In the genomic region with DNA sequence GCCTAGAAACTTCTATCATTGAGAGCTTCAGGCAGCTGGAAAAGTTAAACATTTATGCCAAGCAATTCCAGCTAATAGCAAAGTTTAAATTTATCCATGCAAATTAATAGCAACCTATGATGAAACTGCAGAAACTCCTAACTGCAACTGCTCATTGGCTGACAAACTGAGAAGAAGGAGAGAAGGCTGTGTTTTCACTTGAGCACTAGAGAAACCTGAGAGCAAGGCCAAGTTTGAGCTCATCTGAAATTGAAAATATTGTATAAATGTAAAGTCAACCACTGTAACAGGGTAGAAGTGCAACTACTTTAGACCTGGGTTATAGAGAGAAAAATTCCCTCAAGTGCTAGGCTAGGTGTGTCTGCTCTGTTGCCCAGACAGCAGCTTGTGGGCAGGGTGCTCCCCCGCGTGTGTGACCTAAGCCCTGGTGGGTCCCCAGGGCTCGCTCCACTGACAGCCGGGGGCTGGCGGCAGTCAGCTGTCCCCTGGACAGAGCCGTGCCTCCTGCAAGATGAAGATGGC, we compare ENCODE assay signal across 11 cellular contexts.
DNase-seq lines count a peak whose midpoint lies in the region; ATAC-seq lines count a peak whose summit lies in the region.
"Had no signal": no experiment of that assay in that cellular context is flagged by ENCODE, and none has a peak within 500 bp of the region (broad histone marks: within the 10 kb centered on the region; RNA-seq: fewer than 3 reads in every experiment).

No MANE protein-coding gene starts in this region.

- no peaks in the 10 kb centered on the region for H3K9me3 Mint-ChIP-seq in memory B cell

- H3K36me3 Mint-ChIP-seq in memory B cell, result no peaks in the 10 kb centered on the region

- no peak overlapping the region for H3K4me3 Mint-ChIP-seq in memory B cell
- H3K4me3 Mint-ChIP-seq: activated CD4-positive, alpha-beta T cell treated with anti-CD3 and anti-CD28 coated beads for 36 hours had no signal

- peaks cover 16% of the 10 kb centered on the region for H3K27me3 Mint-ChIP-seq in memory B cell

- no peak for DNase-seq in memory B cell (ENCODE audit: low spot score in 2 of 2)
- no peak for DNase-seq in NCI-H1105 (lab: John Stamatoyannopoulos, UW)
- no peak for DNase-seq in amygdala (lab: John Stamatoyannopoulos, UW)
- DNase-seq in GDM1 (lab: John Stamatoyannopoulos, UW), result no peak
- DNase-seq: activated CD4-positive, alpha-beta T cell treated with anti-CD3 and anti-CD28 coated beads for 36 hours; DMS153; NCI-H524 had no signal

- H3K4me1 Mint-ChIP-seq in memory B cell, result peaks cover 6% of the 10 kb centered on the region
- H3K4me1 Mint-ChIP-seq: activated CD4-positive, alpha-beta T cell treated with anti-CD3 and anti-CD28 coated beads for 36 hours had no signal

- ATAC-seq in GM18861 (IDR thresholded peaks at IDR 0.05; ENCODE audit: unreplicated experiment), result peak; percentile 69
- ATAC-seq in GM21825 (IDR thresholded peaks at IDR 0.05; ENCODE audit: unreplicated experiment), result peak; percentile 85
- ATAC-seq in HG03558 (IDR thresholded peaks at IDR 0.05; ENCODE audit: extremely low read depth, unreplicated experiment), result peak; percentile 58
- ATAC-seq in memory B cell (ENCODE audit: low read depth), result peak; percentile 64
- no peak for ATAC-seq in HG02973 (IDR thresholded peaks at IDR 0.05; ENCODE audit: unreplicated experiment)
- ATAC-seq: activated CD4-positive, alpha-beta T cell treated with anti-CD3 and anti-CD28 coated beads for 36 hours had no signal

- no peak overlapping the region for H3K27ac Mint-ChIP-seq in memory B cell
- H3K27ac Mint-ChIP-seq: activated CD4-positive, alpha-beta T cell treated with anti-CD3 and anti-CD28 coated beads for 36 hours had no signal
